Comparison of ENCODE assay signal across 10 cellular contexts in genomic region chr7:1056006-1056784, GRCh38. TPM values are rescaled to one million over a fixed set of nuclear protein-coding genes. Genes with fewer than 3 reads are reported as not detected.
DNase-seq lines count a peak whose midpoint lies in the region; ATAC-seq and TF ChIP-seq lines count a peak whose summit lies in the region.
"Had no signal": no experiment of that assay in that cellular context is flagged by ENCODE, and none has a peak within 500 bp of the region (broad histone marks: within the 10 kb centered on the region; RNA-seq: fewer than 3 reads in every experiment).

No MANE protein-coding gene starts in this region.

- no peak overlapping the region for H3K9ac ChIP-seq in rectal smooth muscle tissue (ENCODE audit: low read length)
- H3K9ac ChIP-seq in colonic mucosa (ENCODE audit: low read depth in 2 of 2, low read length in 2 of 2) = no peak overlapping the region
- no peak overlapping the region for H3K9ac ChIP-seq in smooth muscle cell (ENCODE audit: low read depth)

- H3K4me3 Mint-ChIP-seq in CD8-positive, alpha-beta T cell = peak overlapping the region; percentile 83
- H3K4me3 Mint-ChIP-seq in osteocyte (ENCODE audit: unreplicated experiment) = no peak overlapping the region
- H3K4me3 Mint-ChIP-seq: activated CD8-positive, alpha-beta memory T cell treated with anti-CD3 and anti-CD28 coated beads, Interleukin-2, amount 10 ng/mL, durations not matched to agents 7 days and 5 days had no signal

- H3K36me3 Mint-ChIP-seq in CD8-positive, alpha-beta T cell = peaks cover 7% of the 10 kb centered on the region
- H3K36me3 Mint-ChIP-seq in osteocyte (ENCODE audit: unreplicated experiment) = peaks cover 2% of the 10 kb centered on the region
- H3K36me3 Mint-ChIP-seq: activated CD8-positive, alpha-beta memory T cell treated with anti-CD3 and anti-CD28 coated beads, Interleukin-2, amount 10 ng/mL, durations not matched to agents 7 days and 5 days had no signal

- no peaks in the 10 kb centered on the region for H3K27me3 ChIP-seq in CD8-positive, alpha-beta T cell (ENCODE audit: insufficient read depth, low read length)
- no peaks in the 10 kb centered on the region for H3K27me3 ChIP-seq in esophagus squamous epithelium
- peaks cover 3% of the 10 kb centered on the region for H3K27me3 ChIP-seq in rectal smooth muscle tissue (ENCODE audit: control insufficient read depth, insufficient read depth, low read length)
- no peaks in the 10 kb centered on the region for H3K27me3 ChIP-seq in colonic mucosa
- no peaks in the 10 kb centered on the region for H3K27me3 ChIP-seq in smooth muscle cell (ENCODE audit: low read depth)

- peak overlapping the region; percentile 71 for H3K4me3 ChIP-seq in CD8-positive, alpha-beta T cell (ENCODE audit: low read depth, low read length)
- H3K4me3 ChIP-seq in esophagus squamous epithelium = peak overlapping the region in 3 of 4 donors; percentile 30 to 58 (median 38)
- H3K4me3 ChIP-seq in rectal smooth muscle tissue (ENCODE audit: low read length) = peak overlapping the region; percentile 61
- H3K4me3 ChIP-seq in colonic mucosa = no peak overlapping the region
- H3K4me3 ChIP-seq in smooth muscle cell = no peak overlapping the region

- no peak for ATAC-seq in CD8-positive, alpha-beta T cell
- ATAC-seq in HG03025 (IDR thresholded peaks at IDR 0.05; ENCODE audit: low FRiP score, unreplicated experiment) = no peak
- ATAC-seq: activated CD8-positive, alpha-beta memory T cell treated with anti-CD3 and anti-CD28 coated beads, Interleukin-2, amount 10 ng/mL, durations not matched to agents 7 days and 5 days had no signal

- H2AFZ ChIP-seq in smooth muscle cell (ENCODE audit: low read depth) = no peak overlapping the region

- CTCF ChIA-PET in CD8-positive, alpha-beta T cell (lab: Charles Lee) = interaction anchor here (0.8 to 4.6 kb wide), 3 partner anchors 9 to 63 kb away, joined by 3 to 29 read pairs (median 9); partner anchors contain the start of gene GPR146

- H3K4me2 ChIP-seq in smooth muscle cell = no peak overlapping the region

- POLR2A ChIA-PET in CD8-positive, alpha-beta T cell (lab: Charles Lee) = interaction anchor here (0.9 to 2.2 kb wide), 2 partner anchors 12 to 64 kb away, joined by 3 to 10 read pairs; partner anchors contain the start of gene GPR146

- H3F3A ChIP-seq in smooth muscle cell (ENCODE audit: low read depth) = no peaks in the 10 kb centered on the region

- H3K4me1 Mint-ChIP-seq in CD8-positive, alpha-beta T cell (ENCODE audit: low read depth) = peaks cover 13% of the 10 kb centered on the region
- H3K4me1 Mint-ChIP-seq in osteocyte (ENCODE audit: unreplicated experiment) = peaks cover 8% of the 10 kb centered on the region

- 47 to 82% methylated on average over 12 to 13 of the region's 33 CpGs for WGBS in esophagus squamous epithelium, 2 donors
- 93% methylated on average over 33 of the region's 33 CpGs for WGBS in smooth muscle cell (ENCODE audit: low lambda C conversion rate)

- H3K4me1 ChIP-seq in CD8-positive, alpha-beta T cell (ENCODE audit: insufficient read depth, low read length) = peaks cover 22% of the 10 kb centered on the region
- H3K4me1 ChIP-seq in esophagus squamous epithelium (peaks cover 37 to 97% (median 46%) of the 10 kb centered on the region in 3 donors), rectal smooth muscle tissue (ENCODE audit: control insufficient read depth, insufficient read depth, low read length) (peaks cover 28% of the 10 kb centered on the region), colonic mucosa (peaks cover 4% of the 10 kb centered on the region), smooth muscle cell (ENCODE audit: low read depth) (peaks cover 15% of the 10 kb centered on the region)

- H4K20me1 ChIP-seq in smooth muscle cell (ENCODE audit: low read depth) = peaks cover 88% of the 10 kb centered on the region

- intact Hi-C loops in CD8-positive, alpha-beta T cell (cut with DNase I, micrococcal nuclease) = no loop called here
- intact Hi-C loops in esophagus squamous epithelium (cut with DNase I) = no loop called here
- intact Hi-C loops in colonic mucosa (cut with DNase I) = no loop called here

- no peaks in the 10 kb centered on the region for H3K9me3 ChIP-seq in CD8-positive, alpha-beta T cell (ENCODE audit: low read length)
- H3K9me3 ChIP-seq in esophagus squamous epithelium = no peaks in the 10 kb centered on the region
- no peaks in the 10 kb centered on the region for H3K9me3 ChIP-seq in colonic mucosa
- H3K9me3 ChIP-seq in smooth muscle cell (replicated peaks; ENCODE audit: low read depth) = no peaks in the 10 kb centered on the region

- H3K27ac ChIP-seq in CD8-positive, alpha-beta T cell (ENCODE audit: low read depth, low read length) = no peak overlapping the region
- H3K27ac ChIP-seq in esophagus squamous epithelium (peak overlapping the region; percentile 30 to 90 (median 76)), rectal smooth muscle tissue (ENCODE audit: low read depth, low read length) (no peak overlapping the region), colonic mucosa (no peak overlapping the region), smooth muscle cell (ENCODE audit: low read depth) (no peak overlapping the region)

- H3K36me3 ChIP-seq in CD8-positive, alpha-beta T cell (ENCODE audit: insufficient read depth, low read length) = no peaks in the 10 kb centered on the region
- H3K36me3 ChIP-seq in esophagus squamous epithelium = peaks cover 0 to 19% (median 0%) of the 10 kb centered on the region in 3 donors
- no peaks in the 10 kb centered on the region for H3K36me3 ChIP-seq in rectal smooth muscle tissue (ENCODE audit: control insufficient read depth, insufficient read depth, low read length)
- H3K36me3 ChIP-seq in colonic mucosa = no peaks in the 10 kb centered on the region
- no peaks in the 10 kb centered on the region for H3K36me3 ChIP-seq in smooth muscle cell (ENCODE audit: low read depth)

- H3K79me2 ChIP-seq in smooth muscle cell (ENCODE audit: low read depth) = no peaks in the 10 kb centered on the region

- no peak for DNase-seq in CD8-positive, alpha-beta T cell
- DNase-seq in NAMALWA (ENCODE audit: low spot score) (peak; percentile 55), esophagus squamous epithelium (lab: John Stamatoyannopoulos, UW) (no peak), osteocyte (ENCODE audit: extremely low spot score, unreplicated experiment) (no peak), colonic mucosa (no peak), smooth muscle cell (lab: John Stamatoyannopoulos, UW; ENCODE audit: unreplicated experiment) (no peak)
- DNase-seq: activated CD8-positive, alpha-beta memory T cell treated with anti-CD3 and anti-CD28 coated beads, Interleukin-2, amount 10 ng/mL, durations not matched to agents 7 days and 5 days; EL had no signal

- no peak overlapping the region for H3K27ac Mint-ChIP-seq in CD8-positive, alpha-beta T cell
- no peak overlapping the region for H3K27ac Mint-ChIP-seq in osteocyte (ENCODE audit: unreplicated experiment)
- H3K27ac Mint-ChIP-seq: activated CD8-positive, alpha-beta memory T cell treated with anti-CD3 and anti-CD28 coated beads, Interleukin-2, amount 10 ng/mL, durations not matched to agents 7 days and 5 days had no signal

- peak in 1 of 4 donors; percentile 7 for TF ChIP-seq POLR2A in esophagus squamous epithelium (IDR thresholded peaks at IDR 0.05)

- no peaks in the 10 kb centered on the region for H3K9me3 Mint-ChIP-seq in CD8-positive, alpha-beta T cell
- no peaks in the 10 kb centered on the region for H3K9me3 Mint-ChIP-seq in osteocyte (ENCODE audit: unreplicated experiment)

- no peak for TF ChIP-seq CTCF in CD8-positive, alpha-beta T cell (IDR thresholded peaks at IDR 0.05)
- TF ChIP-seq CTCF in esophagus squamous epithelium (IDR thresholded peaks at IDR 0.05) = no peak
- TF ChIP-seq CTCF in osteocyte (IDR thresholded peaks at IDR 0.05) = no peak
- TF ChIP-seq CTCF in colonic mucosa (IDR thresholded peaks at IDR 0.05) = no peak
- no peak for TF ChIP-seq CTCF in smooth muscle cell (IDR thresholded peaks at IDR 0.05; ENCODE audit: borderline replicate concordance, insufficient read depth, poor library complexity, severe bottlenecking)

- H3K27me3 Mint-ChIP-seq in CD8-positive, alpha-beta T cell (ENCODE audit: low read depth) = no peaks in the 10 kb centered on the region
- H3K27me3 Mint-ChIP-seq in osteocyte (ENCODE audit: unreplicated experiment) = no peaks in the 10 kb centered on the region
- H3K27me3 Mint-ChIP-seq: activated CD8-positive, alpha-beta memory T cell treated with anti-CD3 and anti-CD28 coated beads, Interleukin-2, amount 10 ng/mL, durations not matched to agents 7 days and 5 days had no signal

RNA-seq across cellular contexts. Expression of gene GPR146, which starts 11.8 kb away (rescaled TPM):
- 1 to 10 TPM; 4.4 to 5.0 TPM for total RNA-seq in CD8-positive, alpha-beta T cell
- total RNA-seq in esophagus squamous epithelium (10 to 100 TPM in 1 of 4 donors, 1 to 10 TPM in 3; 1.1 to 12.8 (median 3.5) TPM), osteocyte (1.9 and 2.8 TPM in 2 replicates), colonic mucosa (1 to 10 TPM; 2.9 to 9.0 TPM), smooth muscle cell (1.8 and 3.6 TPM in 2 replicates)
- 2.2 and 3.8 TPM in 2 replicates for polyA plus RNA-seq in smooth muscle cell

RNA-seq across cellular contexts. Expression of gene GPER1, which starts 31.7 kb away (rescaled TPM):
- under 1 TPM in 1 of 2 experiments, not detected in 1; 0.11 TPM for total RNA-seq in CD8-positive, alpha-beta T cell
- 1 to 10 TPM in 3 of 4 donors, under 1 TPM in 1; 0.87 to 2.3 (median 1.5) TPM for total RNA-seq in esophagus squamous epithelium
- total RNA-seq in osteocyte = 2.5 and 3.0 TPM in 2 replicates
- total RNA-seq in colonic mucosa = 1 to 10 TPM; 5.7 to 8.2 TPM
- 0.67 and 1.3 TPM in 2 replicates for total RNA-seq in smooth muscle cell
- polyA plus RNA-seq in smooth muscle cell = 2.3 and 4.0 TPM in 2 replicates
- total RNA-seq: activated CD8-positive, alpha-beta memory T cell treated with anti-CD3 and anti-CD28 coated beads, Interleukin-2, amount 10 ng/mL, durations not matched to agents 7 days and 5 days had no signal

Comparison
In these comparisons a context has a peak if more than half of its experiments do, and no peak if none do; other contexts are left out.
1. H3K27ac ChIP-seq: peak in esophagus squamous epithelium (4 of 4); none in CD8-positive, alpha-beta T cell (single experiment), rectal smooth muscle tissue (single experiment), colonic mucosa (single experiment) and smooth muscle cell (single experiment).
2. H3K4me3 ChIP-seq: peak in CD8-positive, alpha-beta T cell (single experiment), esophagus squamous epithelium (3 of 4) and rectal smooth muscle tissue (single experiment); none in colonic mucosa (single experiment) and smooth muscle cell (single experiment).